In the genomic region with DNA sequence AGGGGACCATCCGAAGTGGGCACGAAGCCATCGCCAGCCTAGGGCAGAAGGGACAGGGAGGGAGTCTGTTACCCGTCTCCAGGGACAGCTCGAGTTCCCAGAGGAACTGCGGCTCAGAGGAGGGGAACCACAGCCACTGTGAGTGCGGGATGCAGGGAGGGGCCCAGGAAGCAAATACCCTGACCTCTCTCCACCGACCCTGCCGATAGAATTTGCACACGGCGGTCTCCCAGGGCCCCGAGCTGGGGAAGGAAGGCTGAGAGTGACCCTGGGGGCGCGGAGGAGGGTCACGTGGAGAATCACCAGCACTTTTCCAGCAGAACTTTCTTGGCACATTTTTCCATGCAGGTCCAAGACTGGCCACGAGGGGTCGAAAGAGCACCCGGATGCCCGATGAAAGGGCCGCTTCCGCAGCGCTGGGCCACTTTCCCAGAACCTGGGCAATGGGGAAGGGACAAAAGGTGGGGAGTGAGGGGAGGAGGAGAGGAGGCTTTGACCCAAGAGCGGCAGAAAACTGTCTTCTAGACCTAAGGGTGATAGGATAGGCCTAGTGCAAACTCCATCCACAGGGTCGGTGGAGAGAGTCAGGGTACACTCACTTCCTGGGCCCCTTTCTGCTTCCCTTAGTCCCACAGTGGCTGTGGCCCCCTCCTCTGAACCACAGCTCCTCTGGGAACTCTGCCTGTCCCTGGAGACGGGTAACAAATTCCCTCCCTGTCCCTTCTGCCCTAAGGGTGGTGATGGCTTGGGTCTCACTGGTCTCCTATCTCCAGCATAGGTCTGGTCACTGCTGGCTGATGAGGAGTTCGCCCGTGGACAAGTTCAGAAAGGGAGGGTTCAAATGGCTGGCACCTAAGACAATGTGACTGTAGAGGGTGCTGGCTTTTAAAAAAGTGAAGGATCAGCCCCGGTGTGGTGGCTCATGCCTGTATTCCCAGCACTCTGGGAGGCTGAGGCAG, we compare ENCODE assay signal across 1 cellular context.
TF ChIP-seq lines count a peak whose summit lies in the region.

No MANE protein-coding gene starts in this region.

TF ChIP-seq in K562, 482 proteins besides CTCF, POLR2A, EP300 and RAD21 (continued from another document and continues in another):
- TF ChIP-seq, protein P1, sequence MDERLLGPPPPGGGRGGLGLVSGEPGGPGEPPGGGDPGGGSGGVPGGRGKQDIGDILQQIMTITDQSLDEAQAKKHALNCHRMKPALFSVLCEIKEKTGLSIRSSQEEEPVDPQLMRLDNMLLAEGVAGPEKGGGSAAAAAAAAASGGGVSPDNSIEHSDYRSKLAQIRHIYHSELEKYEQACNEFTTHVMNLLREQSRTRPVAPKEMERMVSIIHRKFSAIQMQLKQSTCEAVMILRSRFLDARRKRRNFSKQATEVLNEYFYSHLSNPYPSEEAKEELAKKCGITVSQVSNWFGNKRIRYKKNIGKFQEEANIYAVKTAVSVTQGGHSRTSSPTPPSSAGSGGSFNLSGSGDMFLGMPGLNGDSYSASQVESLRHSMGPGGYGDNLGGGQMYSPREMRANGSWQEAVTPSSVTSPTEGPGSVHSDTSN (CRISPR knock-in tag; IDR thresholded peaks at IDR 0.05; ENCODE audit: low read depth), result no peak
- TF ChIP-seq, protein P1 (tag; conservative IDR thresholded peaks at IDR 0.05; ENCODE audit: low read depth), result no peak
- TF ChIP-seq MTA3 (IDR thresholded peaks at IDR 0.05; ENCODE audit: borderline replicate concordance) (no peak), HNRNPLL (IDR thresholded peaks at IDR 0.05; ENCODE audit: low read depth, low read length, poor library complexity, severe bottlenecking) (peak; percentile 30), SRSF7 (optimal IDR thresholded peaks at IDR 0.05; ENCODE audit: low read depth, low read length) (no peak), MAFK (IDR thresholded peaks at IDR 0.05; ENCODE audit: low read length) (no peak), MEF2D (tag; conservative IDR thresholded peaks at IDR 0.05; ENCODE audit: low read depth) (no peak), DPF2 (IDR thresholded peaks at IDR 0.05) (0 out of 2 replicates have a peak, but pooled peaks have one; percentile 17), SREBF2 (CRISPR knock-in tag; IDR thresholded peaks at IDR 0.05) (0 out of 2 replicates have a peak, but pooled peaks have one; percentile 39), JUN (IDR thresholded peaks at IDR 0.05; ENCODE audit: borderline replicate concordance, low read depth, low read length) (no peak; the same call in 1 of the 2 replicates), JUN (CRISPR knock-in tag; IDR thresholded peaks at IDR 0.05; ENCODE audit: borderline replicate concordance) (no peak), TAF9B (IDR thresholded peaks at IDR 0.05; ENCODE audit: partially characterized antibody) (no peak), ZNF175 (CRISPR knock-in tag; IDR thresholded peaks at IDR 0.05; ENCODE audit: low read depth) (no peak), ZNF778 (CRISPR knock-in tag; IDR thresholded peaks at IDR 0.05) (no peak), KLF16 (IDR thresholded peaks at IDR 0.05) (peak; percentile 56; the same call in 1 of the 2 replicates), FOXJ3 (CRISPR knock-in tag; IDR thresholded peaks at IDR 0.05) (no peak), CBFA2T2 (conservative IDR thresholded peaks at IDR 0.05) (peak; percentile 22; the same call in 1 of the 2 replicates), TCF7 (IDR thresholded peaks at IDR 0.05; ENCODE audit: borderline replicate concordance) (peak; percentile 19; the same call in 1 of the 2 replicates), GABPB2 (CRISPR knock-in tag; conservative IDR thresholded peaks at IDR 0.05) (no peak), MCM5 (IDR thresholded peaks at IDR 0.05; ENCODE audit: low read depth) (no peak), MED1 (CRISPR knock-in tag; IDR thresholded peaks at IDR 0.05; ENCODE audit: borderline replicate concordance) (no peak), MTF1 (CRISPR knock-in tag; IDR thresholded peaks at IDR 0.05; ENCODE audit: borderline replicate concordance) (no peak), L3MBTL2 (IDR thresholded peaks at IDR 0.05) (no peak), FOXA3 (CRISPR knock-in tag; conservative IDR thresholded peaks at IDR 0.05 in 1 of 2, IDR thresholded peaks at IDR 0.05 in 1 of 2) (no peak)
- TF ChIP-seq, protein P2, sequence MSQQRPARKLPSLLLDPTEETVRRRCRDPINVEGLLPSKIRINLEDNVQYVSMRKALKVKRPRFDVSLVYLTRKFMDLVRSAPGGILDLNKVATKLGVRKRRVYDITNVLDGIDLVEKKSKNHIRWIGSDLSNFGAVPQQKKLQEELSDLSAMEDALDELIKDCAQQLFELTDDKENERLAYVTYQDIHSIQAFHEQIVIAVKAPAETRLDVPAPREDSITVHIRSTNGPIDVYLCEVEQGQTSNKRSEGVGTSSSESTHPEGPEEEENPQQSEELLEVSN (IDR thresholded peaks at IDR 0.05; ENCODE audit: borderline replicate concordance in 1 of 2, extremely low read depth in 1 of 2, insufficient read depth in 1 of 2, insufficient read length in 1 of 2, low read depth in 1 of 2, low read length in 1 of 2, poor library complexity in 1 of 2, severe bottlenecking in 1 of 2), result no peak
- TF ChIP-seq, protein P3, sequence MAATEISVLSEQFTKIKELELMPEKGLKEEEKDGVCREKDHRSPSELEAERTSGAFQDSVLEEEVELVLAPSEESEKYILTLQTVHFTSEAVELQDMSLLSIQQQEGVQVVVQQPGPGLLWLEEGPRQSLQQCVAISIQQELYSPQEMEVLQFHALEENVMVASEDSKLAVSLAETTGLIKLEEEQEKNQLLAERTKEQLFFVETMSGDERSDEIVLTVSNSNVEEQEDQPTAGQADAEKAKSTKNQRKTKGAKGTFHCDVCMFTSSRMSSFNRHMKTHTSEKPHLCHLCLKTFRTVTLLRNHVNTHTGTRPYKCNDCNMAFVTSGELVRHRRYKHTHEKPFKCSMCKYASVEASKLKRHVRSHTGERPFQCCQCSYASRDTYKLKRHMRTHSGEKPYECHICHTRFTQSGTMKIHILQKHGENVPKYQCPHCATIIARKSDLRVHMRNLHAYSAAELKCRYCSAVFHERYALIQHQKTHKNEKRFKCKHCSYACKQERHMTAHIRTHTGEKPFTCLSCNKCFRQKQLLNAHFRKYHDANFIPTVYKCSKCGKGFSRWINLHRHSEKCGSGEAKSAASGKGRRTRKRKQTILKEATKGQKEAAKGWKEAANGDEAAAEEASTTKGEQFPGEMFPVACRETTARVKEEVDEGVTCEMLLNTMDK (IDR thresholded peaks at IDR 0.05; ENCODE audit: borderline replicate concordance, insufficient read depth, low read depth, low read length, poor library complexity, severe bottlenecking), result no peak
- TF ChIP-seq, protein P4, sequence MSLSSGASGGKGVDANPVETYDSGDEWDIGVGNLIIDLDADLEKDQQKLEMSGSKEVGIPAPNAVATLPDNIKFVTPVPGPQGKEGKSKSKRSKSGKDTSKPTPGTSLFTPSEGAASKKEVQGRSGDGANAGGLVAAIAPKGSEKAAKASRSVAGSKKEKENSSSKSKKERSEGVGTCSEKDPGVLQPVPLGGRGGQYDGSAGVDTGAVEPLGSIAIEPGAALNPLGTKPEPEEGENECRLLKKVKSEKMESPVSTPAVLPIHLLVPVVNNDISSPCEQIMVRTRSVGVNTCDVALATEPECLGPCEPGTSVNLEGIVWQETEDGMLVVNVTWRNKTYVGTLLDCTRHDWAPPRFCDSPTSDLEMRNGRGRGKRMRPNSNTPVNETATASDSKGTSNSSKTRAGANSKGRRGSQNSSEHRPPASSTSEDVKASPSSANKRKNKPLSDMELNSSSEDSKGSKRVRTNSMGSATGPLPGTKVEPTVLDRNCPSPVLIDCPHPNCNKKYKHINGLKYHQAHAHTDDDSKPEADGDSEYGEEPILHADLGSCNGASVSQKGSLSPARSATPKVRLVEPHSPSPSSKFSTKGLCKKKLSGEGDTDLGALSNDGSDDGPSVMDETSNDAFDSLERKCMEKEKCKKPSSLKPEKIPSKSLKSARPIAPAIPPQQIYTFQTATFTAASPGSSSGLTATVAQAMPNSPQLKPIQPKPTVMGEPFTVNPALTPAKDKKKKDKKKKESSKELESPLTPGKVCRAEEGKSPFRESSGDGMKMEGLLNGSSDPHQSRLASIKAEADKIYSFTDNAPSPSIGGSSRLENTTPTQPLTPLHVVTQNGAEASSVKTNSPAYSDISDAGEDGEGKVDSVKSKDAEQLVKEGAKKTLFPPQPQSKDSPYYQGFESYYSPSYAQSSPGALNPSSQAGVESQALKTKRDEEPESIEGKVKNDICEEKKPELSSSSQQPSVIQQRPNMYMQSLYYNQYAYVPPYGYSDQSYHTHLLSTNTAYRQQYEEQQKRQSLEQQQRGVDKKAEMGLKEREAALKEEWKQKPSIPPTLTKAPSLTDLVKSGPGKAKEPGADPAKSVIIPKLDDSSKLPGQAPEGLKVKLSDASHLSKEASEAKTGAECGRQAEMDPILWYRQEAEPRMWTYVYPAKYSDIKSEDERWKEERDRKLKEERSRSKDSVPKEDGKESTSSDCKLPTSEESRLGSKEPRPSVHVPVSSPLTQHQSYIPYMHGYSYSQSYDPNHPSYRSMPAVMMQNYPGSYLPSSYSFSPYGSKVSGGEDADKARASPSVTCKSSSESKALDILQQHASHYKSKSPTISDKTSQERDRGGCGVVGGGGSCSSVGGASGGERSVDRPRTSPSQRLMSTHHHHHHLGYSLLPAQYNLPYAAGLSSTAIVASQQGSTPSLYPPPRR (CRISPR knock-in tag; IDR thresholded peaks at IDR 0.05; ENCODE audit: borderline replicate concordance), result no peak
- TF ChIP-seq, protein P5, sequence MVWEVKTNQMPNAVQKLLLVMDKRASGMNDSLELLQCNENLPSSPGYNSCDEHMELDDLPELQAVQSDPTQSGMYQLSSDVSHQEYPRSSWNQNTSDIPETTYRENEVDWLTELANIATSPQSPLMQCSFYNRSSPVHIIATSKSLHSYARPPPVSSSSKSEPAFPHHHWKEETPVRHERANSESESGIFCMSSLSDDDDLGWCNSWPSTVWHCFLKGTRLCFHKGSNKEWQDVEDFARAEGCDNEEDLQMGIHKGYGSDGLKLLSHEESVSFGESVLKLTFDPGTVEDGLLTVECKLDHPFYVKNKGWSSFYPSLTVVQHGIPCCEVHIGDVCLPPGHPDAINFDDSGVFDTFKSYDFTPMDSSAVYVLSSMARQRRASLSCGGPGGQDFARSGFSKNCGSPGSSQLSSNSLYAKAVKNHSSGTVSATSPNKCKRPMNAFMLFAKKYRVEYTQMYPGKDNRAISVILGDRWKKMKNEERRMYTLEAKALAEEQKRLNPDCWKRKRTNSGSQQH (CRISPR knock-in tag; IDR thresholded peaks at IDR 0.05), result no peak
- TF ChIP-seq, protein P6, sequence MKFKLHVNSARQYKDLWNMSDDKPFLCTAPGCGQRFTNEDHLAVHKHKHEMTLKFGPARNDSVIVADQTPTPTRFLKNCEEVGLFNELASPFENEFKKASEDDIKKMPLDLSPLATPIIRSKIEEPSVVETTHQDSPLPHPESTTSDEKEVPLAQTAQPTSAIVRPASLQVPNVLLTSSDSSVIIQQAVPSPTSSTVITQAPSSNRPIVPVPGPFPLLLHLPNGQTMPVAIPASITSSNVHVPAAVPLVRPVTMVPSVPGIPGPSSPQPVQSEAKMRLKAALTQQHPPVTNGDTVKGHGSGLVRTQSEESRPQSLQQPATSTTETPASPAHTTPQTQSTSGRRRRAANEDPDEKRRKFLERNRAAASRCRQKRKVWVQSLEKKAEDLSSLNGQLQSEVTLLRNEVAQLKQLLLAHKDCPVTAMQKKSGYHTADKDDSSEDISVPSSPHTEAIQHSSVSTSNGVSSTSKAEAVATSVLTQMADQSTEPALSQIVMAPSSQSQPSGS (CRISPR knock-in tag; IDR thresholded peaks at IDR 0.05), result no peak
- TF ChIP-seq, protein P7, sequence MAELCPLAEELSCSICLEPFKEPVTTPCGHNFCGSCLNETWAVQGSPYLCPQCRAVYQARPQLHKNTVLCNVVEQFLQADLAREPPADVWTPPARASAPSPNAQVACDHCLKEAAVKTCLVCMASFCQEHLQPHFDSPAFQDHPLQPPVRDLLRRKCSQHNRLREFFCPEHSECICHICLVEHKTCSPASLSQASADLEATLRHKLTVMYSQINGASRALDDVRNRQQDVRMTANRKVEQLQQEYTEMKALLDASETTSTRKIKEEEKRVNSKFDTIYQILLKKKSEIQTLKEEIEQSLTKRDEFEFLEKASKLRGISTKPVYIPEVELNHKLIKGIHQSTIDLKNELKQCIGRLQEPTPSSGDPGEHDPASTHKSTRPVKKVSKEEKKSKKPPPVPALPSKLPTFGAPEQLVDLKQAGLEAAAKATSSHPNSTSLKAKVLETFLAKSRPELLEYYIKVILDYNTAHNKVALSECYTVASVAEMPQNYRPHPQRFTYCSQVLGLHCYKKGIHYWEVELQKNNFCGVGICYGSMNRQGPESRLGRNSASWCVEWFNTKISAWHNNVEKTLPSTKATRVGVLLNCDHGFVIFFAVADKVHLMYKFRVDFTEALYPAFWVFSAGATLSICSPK (IDR thresholded peaks at IDR 0.05; ENCODE audit: borderline replicate concordance), result no peak
- TF ChIP-seq, protein P8, sequence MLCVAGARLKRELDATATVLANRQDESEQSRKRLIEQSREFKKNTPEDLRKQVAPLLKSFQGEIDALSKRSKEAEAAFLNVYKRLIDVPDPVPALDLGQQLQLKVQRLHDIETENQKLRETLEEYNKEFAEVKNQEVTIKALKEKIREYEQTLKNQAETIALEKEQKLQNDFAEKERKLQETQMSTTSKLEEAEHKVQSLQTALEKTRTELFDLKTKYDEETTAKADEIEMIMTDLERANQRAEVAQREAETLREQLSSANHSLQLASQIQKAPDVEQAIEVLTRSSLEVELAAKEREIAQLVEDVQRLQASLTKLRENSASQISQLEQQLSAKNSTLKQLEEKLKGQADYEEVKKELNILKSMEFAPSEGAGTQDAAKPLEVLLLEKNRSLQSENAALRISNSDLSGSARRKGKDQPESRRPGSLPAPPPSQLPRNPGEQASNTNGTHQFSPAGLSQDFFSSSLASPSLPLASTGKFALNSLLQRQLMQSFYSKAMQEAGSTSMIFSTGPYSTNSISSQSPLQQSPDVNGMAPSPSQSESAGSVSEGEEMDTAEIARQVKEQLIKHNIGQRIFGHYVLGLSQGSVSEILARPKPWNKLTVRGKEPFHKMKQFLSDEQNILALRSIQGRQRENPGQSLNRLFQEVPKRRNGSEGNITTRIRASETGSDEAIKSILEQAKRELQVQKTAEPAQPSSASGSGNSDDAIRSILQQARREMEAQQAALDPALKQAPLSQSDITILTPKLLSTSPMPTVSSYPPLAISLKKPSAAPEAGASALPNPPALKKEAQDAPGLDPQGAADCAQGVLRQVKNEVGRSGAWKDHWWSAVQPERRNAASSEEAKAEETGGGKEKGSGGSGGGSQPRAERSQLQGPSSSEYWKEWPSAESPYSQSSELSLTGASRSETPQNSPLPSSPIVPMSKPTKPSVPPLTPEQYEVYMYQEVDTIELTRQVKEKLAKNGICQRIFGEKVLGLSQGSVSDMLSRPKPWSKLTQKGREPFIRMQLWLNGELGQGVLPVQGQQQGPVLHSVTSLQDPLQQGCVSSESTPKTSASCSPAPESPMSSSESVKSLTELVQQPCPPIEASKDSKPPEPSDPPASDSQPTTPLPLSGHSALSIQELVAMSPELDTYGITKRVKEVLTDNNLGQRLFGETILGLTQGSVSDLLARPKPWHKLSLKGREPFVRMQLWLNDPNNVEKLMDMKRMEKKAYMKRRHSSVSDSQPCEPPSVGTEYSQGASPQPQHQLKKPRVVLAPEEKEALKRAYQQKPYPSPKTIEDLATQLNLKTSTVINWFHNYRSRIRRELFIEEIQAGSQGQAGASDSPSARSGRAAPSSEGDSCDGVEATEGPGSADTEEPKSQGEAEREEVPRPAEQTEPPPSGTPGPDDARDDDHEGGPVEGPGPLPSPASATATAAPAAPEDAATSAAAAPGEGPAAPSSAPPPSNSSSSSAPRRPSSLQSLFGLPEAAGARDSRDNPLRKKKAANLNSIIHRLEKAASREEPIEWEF (CRISPR knock-in tag; IDR thresholded peaks at IDR 0.05), result no peak
